In genomic region chr5:159330131-159330530, GRCh38 we compare ENCODE assay signal across 9 cellular contexts. TPM values are rescaled to one million over a fixed set of nuclear protein-coding genes. Genes with fewer than 3 reads are reported as not detected.
A peak's percentile ranks its signal among the peaks of the same experiment; 100 is the strongest.
DNase-seq lines count a peak whose midpoint lies in the region; ATAC-seq and TF ChIP-seq lines count a peak whose summit lies in the region.
"Had no signal": no experiment of that assay in that cellular context is flagged by ENCODE, and none has a peak within 500 bp of the region (broad histone marks: within the 10 kb centered on the region; RNA-seq: fewer than 3 reads in every experiment).

IL12B (minus strand) TSS chr5:159330487; CDS start chr5:159326782, 3,705 bp downstream.

- H3K4me1 Mint-ChIP-seq in activated CD4-positive, alpha-beta T cell treated with anti-CD3 and anti-CD28 coated beads, Interleukin-2, amount 10 ng/mL, durations not matched to agents 7 days and 5 days = peaks cover 30% of the 10 kb centered on the region
- peaks cover 18 to 32% (median 19%) of the 10 kb centered on the region in 3 donors for H3K4me1 Mint-ChIP-seq in T-cell

- H3K9me3 ChIP-seq in subcutaneous abdominal adipose tissue (ENCODE audit: control insufficient read depth in 5 of 5, low read length in 5 of 5) = no peaks in the 10 kb centered on the region

- H3K27me3 Mint-ChIP-seq in activated CD4-positive, alpha-beta T cell treated with anti-CD3 and anti-CD28 coated beads, Interleukin-2, amount 10 ng/mL, durations not matched to agents 7 days and 5 days = peaks cover 16% of the 10 kb centered on the region
- H3K27me3 Mint-ChIP-seq in T-cell = peaks cover 4 to 5% of the 10 kb centered on the region in 2 donors

- H3K27me3 ChIP-seq in subcutaneous abdominal adipose tissue (ENCODE audit: control insufficient read depth in 5 of 5, insufficient read depth in 4 of 5, low read length in 5 of 5) = peaks cover 0 to 12% (median 4%) of the 10 kb centered on the region in 5 donors

- H3K27ac ChIP-seq in subcutaneous abdominal adipose tissue (ENCODE audit: low read depth, low read length) = no peak within 1 kb of the TSS

- no peak for TF ChIP-seq CTCF in foreskin fibroblast (IDR thresholded peaks at IDR 0.05; ENCODE audit: low read depth, low read length)

- no peaks in the 10 kb centered on the region for H3K9me3 Mint-ChIP-seq in activated CD4-positive, alpha-beta T cell treated with anti-CD3 and anti-CD28 coated beads, Interleukin-2, amount 10 ng/mL, durations not matched to agents 7 days and 5 days
- H3K9me3 Mint-ChIP-seq in T-cell = no peaks in the 10 kb centered on the region

- H3K4me3 Mint-ChIP-seq in activated CD4-positive, alpha-beta T cell treated with anti-CD3 and anti-CD28 coated beads, Interleukin-2, amount 10 ng/mL, durations not matched to agents 7 days and 5 days = peak within 1 kb of the TSS; percentile 65
- peak within 1 kb of the TSS; percentile 64 to 74 (median 72) for H3K4me3 Mint-ChIP-seq in T-cell

- ATAC-seq in T-cell (replicated peaks in 1 of 4) (no peak), GM18517 (IDR thresholded peaks at IDR 0.05; ENCODE audit: unreplicated experiment) (no peak), HG03439 (IDR thresholded peaks at IDR 0.05; ENCODE audit: unreplicated experiment) (no peak)

- POLR2A ChIA-PET in activated CD4-positive, alpha-beta T cell treated with anti-CD3 and anti-CD28 coated beads, Interleukin-2, amount 10 ng/mL, durations not matched to agents 7 days and 5 days (lab: Charles Lee) = no interaction called here
- POLR2A ChIA-PET in T-cell (lab: Charles Lee) = no interaction called here

- H3K9ac ChIP-seq in subcutaneous abdominal adipose tissue (ENCODE audit: low read length in 5 of 5) = no peak within 1 kb of the TSS

- peaks cover 5% of the 10 kb centered on the region for H3K36me3 Mint-ChIP-seq in activated CD4-positive, alpha-beta T cell treated with anti-CD3 and anti-CD28 coated beads, Interleukin-2, amount 10 ng/mL, durations not matched to agents 7 days and 5 days (ENCODE audit: low read depth)
- H3K36me3 Mint-ChIP-seq in T-cell = no peaks in the 10 kb centered on the region

- no peaks in the 10 kb centered on the region for H3K36me3 ChIP-seq in subcutaneous abdominal adipose tissue (ENCODE audit: control insufficient read depth in 5 of 5, insufficient read depth in 5 of 5, low read length in 5 of 5)

- peaks cover 0 to 11% (median 10%) of the 10 kb centered on the region in 5 donors for H3K4me1 ChIP-seq in subcutaneous abdominal adipose tissue (ENCODE audit: control insufficient read depth in 5 of 5, insufficient read depth in 5 of 5, low read length in 5 of 5)

- H3K4me3 ChIP-seq in foreskin fibroblast (ENCODE audit: low read depth in 1 of 2, low read length in 2 of 2) = peak within 1 kb of the TSS; percentile 45 to 49
- peak within 1 kb of the TSS; percentile 22 to 57 (median 55) for H3K4me3 ChIP-seq in subcutaneous abdominal adipose tissue (ENCODE audit: low read depth in 1 of 5, low read length in 5 of 5)

- H3K27ac Mint-ChIP-seq in activated CD4-positive, alpha-beta T cell treated with anti-CD3 and anti-CD28 coated beads, Interleukin-2, amount 10 ng/mL, durations not matched to agents 7 days and 5 days = peak within 1 kb of the TSS; percentile 82
- H3K27ac Mint-ChIP-seq in T-cell = no peak within 1 kb of the TSS

- no peak for DNase-seq in activated CD4-positive, alpha-beta T cell treated with anti-CD3 and anti-CD28 coated beads, Interleukin-2, amount 10 ng/mL, durations not matched to agents 7 days and 5 days
- DNase-seq in activated CD4-positive, alpha-beta T cell treated with anti-CD3 and anti-CD28 coated beads, Interleukin-2, amount 50 U/mL, for 4 hours = no peak
- DNase-seq in T-cell (no peak), foreskin fibroblast (peak in 1 of 2 donors; percentile 52), SIG-M5 (lab: John Stamatoyannopoulos, UW) (no peak)

- CTCF ChIA-PET in activated CD4-positive, alpha-beta T cell treated with anti-CD3 and anti-CD28 coated beads, Interleukin-2, amount 10 ng/mL, durations not matched to agents 7 days and 5 days (lab: Charles Lee) = no interaction called here
- CTCF ChIA-PET in T-cell (lab: Charles Lee) = interaction anchor here (0.6 to 0.7 kb wide), 2 partner anchors 10 to 13 kb away, joined by 3 to 4 read pairs; no protein-coding TSS in a partner anchor

RNA-seq across cellular contexts. Expression of gene IL12B, which starts in this region (rescaled TPM):
- not detected for total RNA-seq in activated CD4-positive, alpha-beta T cell treated with anti-CD3 and anti-CD28 coated beads, Interleukin-2, amount 10 ng/mL, durations not matched to agents 7 days and 5 days
- total RNA-seq in T-cell = not detected
- total RNA-seq: skeletal muscle tissue had no signal
